ENCODE assay signal across 10 cellular contexts in the genomic region with DNA sequence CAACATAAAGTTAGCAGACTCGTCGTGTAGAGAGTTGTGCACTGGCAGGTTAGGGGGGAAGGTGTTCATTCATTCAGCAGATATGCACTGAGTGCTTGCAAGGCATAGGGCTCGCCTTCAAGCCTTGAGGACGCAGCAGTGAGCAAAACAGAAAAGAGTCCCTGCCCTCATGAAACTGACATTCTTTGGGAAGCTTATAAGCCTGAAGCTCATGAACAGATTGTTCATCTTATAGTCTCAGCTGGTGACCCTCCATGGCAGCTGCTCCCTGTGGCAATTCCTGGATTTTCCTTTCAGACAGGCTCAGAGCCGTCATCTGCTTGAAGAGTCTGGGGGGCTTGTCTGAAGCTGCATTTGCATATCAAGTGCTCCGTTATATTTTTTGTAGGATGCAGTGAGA.
DNase-seq lines count a peak whose midpoint lies in the region; ATAC-seq and TF ChIP-seq lines count a peak whose summit lies in the region.
"Had no signal": no experiment of that assay in that cellular context is flagged by ENCODE, and none has a peak within 500 bp of the region (broad histone marks: within the 10 kb centered on the region; RNA-seq: fewer than 3 reads in every experiment).

No MANE protein-coding gene starts in this region.

- peaks cover 3% of the 10 kb centered on the region for H3K9me3 Mint-ChIP-seq in endodermal cell

- intact Hi-C loops in PC-3 (cut with micrococcal nuclease) = loop anchor here (2.0 to 10.0 kb wide), 3 partner anchors 169 to 555 kb away; no protein-coding TSS in a partner anchor

- H3K27ac Mint-ChIP-seq in endodermal cell = no peak overlapping the region

- no TSS peak for BruUV-seq in PC-3 (replicated peaks; lab: Mats Ljungman, UMichigan)

- H3K27me3 Mint-ChIP-seq in endodermal cell (ENCODE audit: insufficient read depth) = no peaks in the 10 kb centered on the region

- no peak overlapping the region for H3K4me3 Mint-ChIP-seq in endodermal cell

- peak overlapping the region; percentile 21 for H3K9ac ChIP-seq in PC-3 (ENCODE audit: low read length)
- no peak overlapping the region for H3K9ac ChIP-seq in endodermal cell (ENCODE audit: extremely low read depth, low read length, poor library complexity, severe bottlenecking)

- TF ChIP-seq CTCF in PC-3 (conservative IDR thresholded peaks at IDR 0.05; ENCODE audit: low read depth, low read length) (no peak), endodermal cell (conservative IDR thresholded peaks at IDR 0.05) (no peak)

- H3K4me1 Mint-ChIP-seq in endodermal cell = peaks cover 24% of the 10 kb centered on the region

- H3K27me3 ChIP-seq in PC-3 (ENCODE audit: low read length) (no peaks in the 10 kb centered on the region), endodermal cell (ENCODE audit: control insufficient read depth, insufficient read depth, low read length, poor library complexity, severe bottlenecking) (no peaks in the 10 kb centered on the region)
- H3K27me3 ChIP-seq: upper lobe of right lung had no signal

- H3K36me3 Mint-ChIP-seq in endodermal cell (ENCODE audit: low read depth) = no peaks in the 10 kb centered on the region

- 76 to 80% methylated on average over 3 to 6 of the region's 6 CpGs for WGBS in endodermal cell (ENCODE audit: insufficient coverage in 1 of 2, insufficient read length in 1 of 2), 2 experiments

- H3K4me3 ChIP-seq in PC-3 (ENCODE audit: low read length) = no peak overlapping the region
- H3K4me3 ChIP-seq in endodermal cell (ENCODE audit: low read length) = no peak overlapping the region
- H3K4me3 ChIP-seq: upper lobe of right lung had no signal

- no peaks in the 10 kb centered on the region for H3K9me2 ChIP-seq in PC-3 (replicated peaks; ENCODE audit: low read length)

- peaks cover 24% of the 10 kb centered on the region for H3K79me2 ChIP-seq in PC-3 (ENCODE audit: low read length)

- no peaks in the 10 kb centered on the region for H4K20me1 ChIP-seq in PC-3 (ENCODE audit: low read length)

- peak overlapping the region; percentile 34; the same call in 1 of the 2 replicates for H3K4me2 ChIP-seq in PC-3 (ENCODE audit: low read length)

- H3K36me3 ChIP-seq in PC-3 (ENCODE audit: low read depth, low read length) (0 out of 2 replicates have a peak, but pooled peaks cover 2% of the 10 kb centered on the region), endodermal cell (ENCODE audit: control insufficient read depth, insufficient read depth, low read length) (no peaks in the 10 kb centered on the region)
- H3K36me3 ChIP-seq: upper lobe of right lung had no signal

- H3K9me3 ChIP-seq in PC-3 (ENCODE audit: low read length) = no peaks in the 10 kb centered on the region
- no peaks in the 10 kb centered on the region for H3K9me3 ChIP-seq in endodermal cell (ENCODE audit: control insufficient read depth, low read length)
- H3K9me3 ChIP-seq: upper lobe of right lung had no signal

- H3F3A ChIP-seq in PC-3 (ENCODE audit: low read length, unreplicated experiment) = peaks cover 4% of the 10 kb centered on the region

- peaks cover 51% of the 10 kb centered on the region for H3K4me1 ChIP-seq in PC-3 (ENCODE audit: insufficient read depth, low read length)
- H3K4me1 ChIP-seq in endodermal cell (ENCODE audit: control insufficient read depth, insufficient read depth, low read length) = peaks cover 4% of the 10 kb centered on the region

- DNase-seq in activated effector memory CD4-positive, alpha-beta T cell treated with anti-CD3 and anti-CD28 coated beads, Interleukin-2, amount 50 U/mL, for 16 hours = peak; percentile 59
- no peak for DNase-seq in activated effector memory CD4-positive, alpha-beta T cell treated with Interleukin-2 at 50 U/mL for 16 hours
- DNase-seq in PC-3 (no peak), endodermal cell (no peak), NCI-H1092 (lab: John Stamatoyannopoulos, UW) (no peak), midbrain (lab: John Stamatoyannopoulos, UW) (no peak)
- peak; percentile 5 for DNase-seq in stimulated activated naive CD8-positive, alpha-beta T cell treated with anti-CD3 and anti-CD28 coated beads, Interleukin-15, Interleukin-2, amounts not matched to agents 100 U/mL and 50 U/mL, for 24 hours
- no peak for DNase-seq in stimulated activated CD4-positive, alpha-beta T cell treated with anti-CD3 and anti-CD28 coated beads, Interleukin-4, amount 100 ng/mL, for 4 hours
- DNase-seq: effector memory CD4-positive, alpha-beta T cell; upper lobe of right lung had no signal

- no peak overlapping the region for H2AFZ ChIP-seq in PC-3 (ENCODE audit: low read length)

- ATAC-seq in PC-3 = no peak
- no peak for ATAC-seq in stimulated activated naive CD8-positive, alpha-beta T cell treated with anti-CD3 and anti-CD28 coated beads, Interleukin-15, Interleukin-2, amounts not matched to agents 100 U/mL and 50 U/mL, for 24 hours
- ATAC-seq: upper lobe of right lung had no signal

- CTCF ChIA-PET in PC-3 (lab: Charles Lee) = interaction anchor here (0.6 to 1.4 kb wide), 6 partner anchors 21 to 228 kb away, joined by 3 to 8 read pairs (median 4); a partner anchor contains a TSS

- POLR2A ChIA-PET in PC-3 (lab: Charles Lee; ENCODE audit: unreplicated experiment) = interaction anchor here (0.6 kb wide), 1 partner anchor 161 kb away, joined by 4 read pairs; no protein-coding TSS in a partner anchor

- H3K27ac ChIP-seq in PC-3 (ENCODE audit: low read length) (peak overlapping the region; percentile 93), endodermal cell (ENCODE audit: low read depth, low read length) (peak overlapping the region; percentile 86)

Comparison
In these comparisons a context has a peak if more than half of its experiments do, and no peak if none do; other contexts are left out.
1. DNase-seq: peak in activated effector memory CD4-positive, alpha-beta T cell treated with anti-CD3 and anti-CD28 coated beads, Interleukin-2, amount 50 U/mL, for 16 hours (single experiment) and stimulated activated naive CD8-positive, alpha-beta T cell treated with anti-CD3 and anti-CD28 coated beads, Interleukin-15, Interleukin-2, amounts not matched to agents 100 U/mL and 50 U/mL, for 24 hours (single experiment); none in activated effector memory CD4-positive, alpha-beta T cell treated with Interleukin-2 at 50 U/mL for 16 hours (single experiment), PC-3 (single experiment), endodermal cell (single experiment), NCI-H1092 (single experiment), midbrain (single experiment) and stimulated activated CD4-positive, alpha-beta T cell treated with anti-CD3 and anti-CD28 coated beads, Interleukin-4, amount 100 ng/mL, for 4 hours (0 of 2).